In genomic region chr10:36542493-36542892, GRCh38 we compare ENCODE assay signal across 2 cellular contexts.
TF ChIP-seq lines count a peak whose summit lies in the region.

No MANE protein-coding gene starts in this region.

TF ChIP-seq in endothelial cell of umbilical vein, 7 proteins besides CTCF, POLR2A, EP300 and RAD21:
- TF ChIP-seq FOS (IDR thresholded peaks at IDR 0.05; ENCODE audit: borderline replicate concordance, insufficient read depth, low read length) = no peak
TF ChIP-seq in endothelial cell of umbilical vein: peak in this region for 0.

TF ChIP-seq in HepG2, 621 proteins besides CTCF, POLR2A, EP300 and RAD21:
- TF ChIP-seq GFI1 (CRISPR knock-in tag; IDR thresholded peaks at IDR 0.05; ENCODE audit: borderline replicate concordance) (no peak), SIX4 (CRISPR knock-in tag; IDR thresholded peaks at IDR 0.05) (no peak), ZNF589 (CRISPR knock-in tag; conservative IDR thresholded peaks at IDR 0.05) (no peak), NFYB (CRISPR knock-in tag; IDR thresholded peaks at IDR 0.05) (no peak), RBFOX2 (IDR thresholded peaks at IDR 0.05; ENCODE audit: low read depth, low read length) (no peak), ZNF12 (CRISPR knock-in tag; IDR thresholded peaks at IDR 0.05) (no peak), TCF12 (IDR thresholded peaks at IDR 0.05) (no peak), TCF12 (CRISPR knock-in tag; IDR thresholded peaks at IDR 0.05) (no peak), RXRA (CRISPR knock-in tag; IDR thresholded peaks at IDR 0.05) (no peak), ZFP36 (IDR thresholded peaks at IDR 0.05; ENCODE audit: borderline replicate concordance, low read depth, low read length, partially characterized antibody) (no peak), KLF13 (CRISPR knock-in tag; IDR thresholded peaks at IDR 0.05) (no peak), ZNF614 (CRISPR knock-in tag; IDR thresholded peaks at IDR 0.05; ENCODE audit: borderline replicate concordance) (no peak), POLR2AphosphoS5 (IDR thresholded peaks at IDR 0.05; ENCODE audit: low read depth, low read length) (no peak)
- TF ChIP-seq, protein P1, sequence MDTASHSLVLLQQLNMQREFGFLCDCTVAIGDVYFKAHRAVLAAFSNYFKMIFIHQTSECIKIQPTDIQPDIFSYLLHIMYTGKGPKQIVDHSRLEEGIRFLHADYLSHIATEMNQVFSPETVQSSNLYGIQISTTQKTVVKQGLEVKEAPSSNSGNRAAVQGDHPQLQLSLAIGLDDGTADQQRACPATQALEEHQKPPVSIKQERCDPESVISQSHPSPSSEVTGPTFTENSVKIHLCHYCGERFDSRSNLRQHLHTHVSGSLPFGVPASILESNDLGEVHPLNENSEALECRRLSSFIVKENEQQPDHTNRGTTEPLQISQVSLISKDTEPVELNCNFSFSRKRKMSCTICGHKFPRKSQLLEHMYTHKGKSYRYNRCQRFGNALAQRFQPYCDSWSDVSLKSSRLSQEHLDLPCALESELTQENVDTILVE (CRISPR knock-in tag; IDR thresholded peaks at IDR 0.05) = no peak
- TF ChIP-seq, protein P2, sequence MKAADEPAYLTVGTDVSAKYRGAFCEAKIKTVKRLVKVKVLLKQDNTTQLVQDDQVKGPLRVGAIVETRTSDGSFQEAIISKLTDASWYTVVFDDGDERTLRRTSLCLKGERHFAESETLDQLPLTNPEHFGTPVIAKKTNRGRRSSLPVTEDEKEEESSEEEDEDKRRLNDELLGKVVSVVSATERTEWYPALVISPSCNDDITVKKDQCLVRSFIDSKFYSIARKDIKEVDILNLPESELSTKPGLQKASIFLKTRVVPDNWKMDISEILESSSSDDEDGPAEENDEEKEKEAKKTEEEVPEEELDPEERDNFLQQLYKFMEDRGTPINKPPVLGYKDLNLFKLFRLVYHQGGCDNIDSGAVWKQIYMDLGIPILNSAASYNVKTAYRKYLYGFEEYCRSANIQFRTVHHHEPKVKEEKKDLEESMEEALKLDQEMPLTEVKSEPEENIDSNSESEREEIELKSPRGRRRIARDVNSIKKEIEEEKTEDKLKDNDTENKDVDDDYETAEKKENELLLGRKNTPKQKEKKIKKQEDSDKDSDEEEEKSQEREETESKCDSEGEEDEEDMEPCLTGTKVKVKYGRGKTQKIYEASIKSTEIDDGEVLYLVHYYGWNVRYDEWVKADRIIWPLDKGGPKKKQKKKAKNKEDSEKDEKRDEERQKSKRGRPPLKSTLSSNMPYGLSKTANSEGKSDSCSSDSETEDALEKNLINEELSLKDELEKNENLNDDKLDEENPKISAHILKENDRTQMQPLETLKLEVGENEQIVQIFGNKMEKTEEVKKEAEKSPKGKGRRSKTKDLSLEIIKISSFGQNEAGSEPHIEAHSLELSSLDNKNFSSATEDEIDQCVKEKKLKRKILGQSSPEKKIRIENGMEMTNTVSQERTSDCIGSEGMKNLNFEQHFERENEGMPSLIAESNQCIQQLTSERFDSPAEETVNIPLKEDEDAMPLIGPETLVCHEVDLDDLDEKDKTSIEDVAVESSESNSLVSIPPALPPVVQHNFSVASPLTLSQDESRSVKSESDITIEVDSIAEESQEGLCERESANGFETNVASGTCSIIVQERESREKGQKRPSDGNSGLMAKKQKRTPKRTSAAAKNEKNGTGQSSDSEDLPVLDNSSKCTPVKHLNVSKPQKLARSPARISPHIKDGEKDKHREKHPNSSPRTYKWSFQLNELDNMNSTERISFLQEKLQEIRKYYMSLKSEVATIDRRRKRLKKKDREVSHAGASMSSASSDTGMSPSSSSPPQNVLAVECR (CRISPR knock-in tag; IDR thresholded peaks at IDR 0.05; ENCODE audit: borderline replicate concordance) = no peak
- TF ChIP-seq, protein P3, sequence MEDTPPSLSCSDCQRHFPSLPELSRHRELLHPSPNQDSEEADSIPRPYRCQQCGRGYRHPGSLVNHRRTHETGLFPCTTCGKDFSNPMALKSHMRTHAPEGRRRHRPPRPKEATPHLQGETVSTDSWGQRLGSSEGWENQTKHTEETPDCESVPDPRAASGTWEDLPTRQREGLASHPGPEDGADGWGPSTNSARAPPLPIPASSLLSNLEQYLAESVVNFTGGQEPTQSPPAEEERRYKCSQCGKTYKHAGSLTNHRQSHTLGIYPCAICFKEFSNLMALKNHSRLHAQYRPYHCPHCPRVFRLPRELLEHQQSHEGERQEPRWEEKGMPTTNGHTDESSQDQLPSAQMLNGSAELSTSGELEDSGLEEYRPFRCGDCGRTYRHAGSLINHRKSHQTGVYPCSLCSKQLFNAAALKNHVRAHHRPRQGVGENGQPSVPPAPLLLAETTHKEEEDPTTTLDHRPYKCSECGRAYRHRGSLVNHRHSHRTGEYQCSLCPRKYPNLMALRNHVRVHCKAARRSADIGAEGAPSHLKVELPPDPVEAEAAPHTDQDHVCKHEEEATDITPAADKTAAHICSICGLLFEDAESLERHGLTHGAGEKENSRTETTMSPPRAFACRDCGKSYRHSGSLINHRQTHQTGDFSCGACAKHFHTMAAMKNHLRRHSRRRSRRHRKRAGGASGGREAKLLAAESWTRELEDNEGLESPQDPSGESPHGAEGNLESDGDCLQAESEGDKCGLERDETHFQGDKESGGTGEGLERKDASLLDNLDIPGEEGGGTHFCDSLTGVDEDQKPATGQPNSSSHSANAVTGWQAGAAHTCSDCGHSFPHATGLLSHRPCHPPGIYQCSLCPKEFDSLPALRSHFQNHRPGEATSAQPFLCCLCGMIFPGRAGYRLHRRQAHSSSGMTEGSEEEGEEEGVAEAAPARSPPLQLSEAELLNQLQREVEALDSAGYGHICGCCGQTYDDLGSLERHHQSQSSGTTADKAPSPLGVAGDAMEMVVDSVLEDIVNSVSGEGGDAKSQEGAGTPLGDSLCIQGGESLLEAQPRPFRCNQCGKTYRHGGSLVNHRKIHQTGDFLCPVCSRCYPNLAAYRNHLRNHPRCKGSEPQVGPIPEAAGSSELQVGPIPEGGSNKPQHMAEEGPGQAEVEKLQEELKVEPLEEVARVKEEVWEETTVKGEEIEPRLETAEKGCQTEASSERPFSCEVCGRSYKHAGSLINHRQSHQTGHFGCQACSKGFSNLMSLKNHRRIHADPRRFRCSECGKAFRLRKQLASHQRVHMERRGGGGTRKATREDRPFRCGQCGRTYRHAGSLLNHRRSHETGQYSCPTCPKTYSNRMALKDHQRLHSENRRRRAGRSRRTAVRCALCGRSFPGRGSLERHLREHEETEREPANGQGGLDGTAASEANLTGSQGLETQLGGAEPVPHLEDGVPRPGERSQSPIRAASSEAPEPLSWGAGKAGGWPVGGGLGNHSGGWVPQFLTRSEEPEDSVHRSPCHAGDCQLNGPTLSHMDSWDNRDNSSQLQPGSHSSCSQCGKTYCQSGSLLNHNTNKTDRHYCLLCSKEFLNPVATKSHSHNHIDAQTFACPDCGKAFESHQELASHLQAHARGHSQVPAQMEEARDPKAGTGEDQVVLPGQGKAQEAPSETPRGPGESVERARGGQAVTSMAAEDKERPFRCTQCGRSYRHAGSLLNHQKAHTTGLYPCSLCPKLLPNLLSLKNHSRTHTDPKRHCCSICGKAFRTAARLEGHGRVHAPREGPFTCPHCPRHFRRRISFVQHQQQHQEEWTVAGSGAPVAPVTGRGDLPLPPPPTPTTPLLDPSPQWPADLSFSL (CRISPR knock-in tag; IDR thresholded peaks at IDR 0.05) = no peak
